25 cellular contexts compared by ENCODE assay signal in genomic region chr3:4292301-4292700, GRCh38.
"Had no signal": no experiment of that assay in that cellular context is flagged by ENCODE, and none has a peak within 500 bp of the region (broad histone marks: within the 10 kb centered on the region; RNA-seq: fewer than 3 reads in every experiment).

No MANE protein-coding gene starts in this region.

- H3K36me3 Mint-ChIP-seq: activated naive CD4-positive, alpha-beta T cell treated with anti-CD3 and anti-CD28 coated beads, Interleukin-2, amount 50 U/mL, for 72 hours; brain; stimulated activated memory B cell treated with anti-CD40 and anti-IgM and Interleukin-4, amounts not matched to agents 10 μg/mL and 1 μg/mL and 100 μg/mL, for 72 hours had no signal

- H3K27ac Mint-ChIP-seq: activated CD4-positive, alpha-beta T cell treated with anti-CD3 and anti-CD28 coated beads, Interleukin-2, amount 10 ng/mL, durations not matched to agents 7 days and 5 days; activated T-cell treated with anti-CD3 and anti-CD28 coated beads, Interleukin-2, amount 50 U/mL, for 72 hours; brain; effector memory CD8-positive, alpha-beta T cell; nephron; progenitor cell of endocrine pancreas; stimulated activated memory B cell treated with anti-CD40 and anti-IgM and Interleukin-4, amounts not matched to agents 10 μg/mL and 1 μg/mL and 100 μg/mL, for 72 hours; T-helper 1 cell treated with Interleukin-12 subunit alpha and Interleukin-12 subunit beta and Interleukin-4 antibody, amounts not matched to agents 30 μg/mL and 1 μg/mL, for 36 hours had no signal

- H3K9me3 Mint-ChIP-seq: activated CD4-positive, alpha-beta T cell treated with anti-CD3 and anti-CD28 coated beads, Interleukin-2, amount 10 ng/mL, durations not matched to agents 7 days and 5 days; activated naive CD4-positive, alpha-beta T cell treated with anti-CD3 and anti-CD28 coated beads, Interleukin-2, amount 50 U/mL, for 72 hours; activated T-cell treated with anti-CD3 and anti-CD28 coated beads, Interleukin-2, amount 50 U/mL, for 72 hours; brain; effector memory CD8-positive, alpha-beta T cell; nephron; stimulated activated memory B cell treated with anti-CD40 and anti-IgM and Interleukin-4, amounts not matched to agents 10 μg/mL and 1 μg/mL and 100 μg/mL, for 72 hours; T-helper 1 cell treated with Interleukin-12 subunit alpha and Interleukin-12 subunit beta and Interleukin-4 antibody, amounts not matched to agents 30 μg/mL and 1 μg/mL, for 36 hours had no signal

- H3K4me3 Mint-ChIP-seq: activated CD4-positive, alpha-beta T cell treated with anti-CD3 and anti-CD28 coated beads, Interleukin-2, amount 10 ng/mL, durations not matched to agents 7 days and 5 days; activated T-cell treated with anti-CD3 and anti-CD28 coated beads, Interleukin-2, amount 50 U/mL, for 72 hours; brain; effector memory CD8-positive, alpha-beta T cell; nephron; stimulated activated memory B cell treated with anti-CD40 and anti-IgM and Interleukin-4, amounts not matched to agents 10 μg/mL and 1 μg/mL and 100 μg/mL, for 72 hours; T-helper 1 cell treated with Interleukin-12 subunit alpha and Interleukin-12 subunit beta and Interleukin-4 antibody, amounts not matched to agents 30 μg/mL and 1 μg/mL, for 36 hours had no signal

- H3K4me1 Mint-ChIP-seq: nephron had no signal

- H3K27me3 Mint-ChIP-seq: stimulated activated memory B cell treated with anti-CD40 and anti-IgM and Interleukin-4, amounts not matched to agents 10 μg/mL and 1 μg/mL and 100 μg/mL, for 72 hours had no signal

- DNase-seq: activated CD4-positive, alpha-beta T cell treated with anti-CD3 and anti-CD28 coated beads, Interleukin-2, amount 10 ng/mL, durations not matched to agents 7 days and 5 days; activated CD4-positive, CD25-positive, alpha-beta regulatory T cell treated with anti-CD3 and anti-CD28 coated beads, Interleukin-2, amount 50 U/mL, for 72 hours; activated naive CD4-positive, alpha-beta T cell; activated T-cell treated with anti-CD3 and anti-CD28 coated beads for 4 hours; activated T-cell treated with anti-CD3 and anti-CD28 coated beads, Interleukin-2, amount 50 U/mL, for 72 hours; cortex of kidney; effector memory CD8-positive, alpha-beta T cell; erythroblast; gastrocnemius medialis; glutamatergic neuron; islet precursor cell; left cardiac atrium; left ventricle myocardium superior; mucosa of descending colon; ovary; right lobe of liver; stimulated activated CD4-positive, alpha-beta T cell treated with anti-CD3 and anti-CD28 coated beads, Interleukin-4, amount 100 ng/mL, for 1 hour; T1000; transverse colon had no signal
